2 cellular contexts compared by ENCODE assay signal in the genomic region with DNA sequence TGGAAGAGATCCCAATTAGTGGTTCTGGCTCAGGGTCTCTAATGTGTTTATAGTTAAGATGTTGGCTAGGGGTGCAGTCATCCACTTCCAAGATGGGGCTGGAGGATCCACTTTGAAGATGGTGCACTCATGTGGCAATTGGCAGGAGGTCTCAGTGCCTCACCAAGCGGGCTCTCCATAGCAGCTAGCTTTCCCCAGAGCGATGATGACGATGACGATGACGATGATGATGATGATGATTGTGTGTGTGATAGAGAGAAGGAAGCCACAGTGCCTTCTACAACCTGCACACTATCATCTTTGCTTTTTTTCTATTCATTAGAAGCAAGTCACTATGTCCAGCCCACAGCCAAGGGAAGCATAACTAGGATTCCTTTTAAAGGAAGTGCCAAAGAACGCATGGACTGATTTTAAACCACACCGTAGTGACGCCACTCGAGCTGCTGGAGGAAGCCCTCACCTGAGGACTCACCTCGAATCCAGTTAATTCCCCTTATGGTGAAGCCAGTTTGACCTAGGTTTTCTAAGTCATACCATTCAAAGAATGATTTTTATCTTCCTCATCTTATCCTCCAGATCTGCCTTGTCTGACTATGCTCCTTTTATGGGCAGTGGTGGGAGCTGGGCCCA.
TF ChIP-seq lines count a peak whose summit lies in the region.

No MANE protein-coding gene starts in this region.

TF ChIP-seq in IMR-90, 13 proteins besides CTCF, POLR2A, EP300 and RAD21:
- TF ChIP-seq SMC3 (IDR thresholded peaks at IDR 0.05; ENCODE audit: low read depth, low read length) (no peak), MXI1 (IDR thresholded peaks at IDR 0.05; ENCODE audit: borderline replicate concordance, low read depth, low read length) (no peak), RFX5 (IDR thresholded peaks at IDR 0.05; ENCODE audit: low read depth, low read length) (no peak), FOS (IDR thresholded peaks at IDR 0.05; ENCODE audit: low read depth, low read length) (no peak), CEBPB (IDR thresholded peaks at IDR 0.05; ENCODE audit: low read depth, low read length) (no peak), CHD1 (IDR thresholded peaks at IDR 0.05; ENCODE audit: low read depth, low read length) (no peak), BHLHE40 (IDR thresholded peaks at IDR 0.05; ENCODE audit: low read depth, low read length) (no peak), MAZ (IDR thresholded peaks at IDR 0.05; ENCODE audit: borderline replicate concordance, low read depth, low read length) (no peak), RCOR1 (IDR thresholded peaks at IDR 0.05; ENCODE audit: insufficient replicate concordance, low read length) (no peak), MAFK (IDR thresholded peaks at IDR 0.05; ENCODE audit: low read depth, low read length) (no peak), NFE2L2 (IDR thresholded peaks at IDR 0.05; ENCODE audit: low read depth, low read length) (no peak)
- TF ChIP-seq, protein P1, sequence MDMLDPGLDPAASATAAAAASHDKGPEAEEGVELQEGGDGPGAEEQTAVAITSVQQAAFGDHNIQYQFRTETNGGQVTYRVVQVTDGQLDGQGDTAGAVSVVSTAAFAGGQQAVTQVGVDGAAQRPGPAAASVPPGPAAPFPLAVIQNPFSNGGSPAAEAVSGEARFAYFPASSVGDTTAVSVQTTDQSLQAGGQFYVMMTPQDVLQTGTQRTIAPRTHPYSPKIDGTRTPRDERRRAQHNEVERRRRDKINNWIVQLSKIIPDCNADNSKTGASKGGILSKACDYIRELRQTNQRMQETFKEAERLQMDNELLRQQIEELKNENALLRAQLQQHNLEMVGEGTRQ (IDR thresholded peaks at IDR 0.05; ENCODE audit: low read depth, low read length): no peak
- TF ChIP-seq, protein P2, sequence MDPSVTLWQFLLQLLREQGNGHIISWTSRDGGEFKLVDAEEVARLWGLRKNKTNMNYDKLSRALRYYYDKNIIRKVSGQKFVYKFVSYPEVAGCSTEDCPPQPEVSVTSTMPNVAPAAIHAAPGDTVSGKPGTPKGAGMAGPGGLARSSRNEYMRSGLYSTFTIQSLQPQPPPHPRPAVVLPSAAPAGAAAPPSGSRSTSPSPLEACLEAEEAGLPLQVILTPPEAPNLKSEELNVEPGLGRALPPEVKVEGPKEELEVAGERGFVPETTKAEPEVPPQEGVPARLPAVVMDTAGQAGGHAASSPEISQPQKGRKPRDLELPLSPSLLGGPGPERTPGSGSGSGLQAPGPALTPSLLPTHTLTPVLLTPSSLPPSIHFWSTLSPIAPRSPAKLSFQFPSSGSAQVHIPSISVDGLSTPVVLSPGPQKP (IDR thresholded peaks at IDR 0.05; ENCODE audit: borderline replicate concordance, low read depth, low read length): no peak
TF ChIP-seq in IMR-90: peak in this region for 0.

TF ChIP-seq in K562, 482 proteins besides CTCF, POLR2A, EP300 and RAD21:
- TF ChIP-seq TEAD4 (IDR thresholded peaks at IDR 0.05; ENCODE audit: low read length): no peak
- no peak for TF ChIP-seq TEAD4 (CRISPR knock-in tag; IDR thresholded peaks at IDR 0.05; ENCODE audit: borderline replicate concordance)
- no peak for TF ChIP-seq ZNF274 (IDR thresholded peaks at IDR 0.05; ENCODE audit: borderline replicate concordance, low read depth, low read length)
- TF ChIP-seq MAZ (CRISPR knock-in tag; conservative IDR thresholded peaks at IDR 0.05 in 1 of 2, IDR thresholded peaks at IDR 0.05 in 1 of 2): no peak
- TF ChIP-seq BACH1 (tag; IDR thresholded peaks at IDR 0.05): no peak
- no peak for TF ChIP-seq ELF2 (CRISPR knock-in tag; IDR thresholded peaks at IDR 0.05)
- TF ChIP-seq ILF3 (IDR thresholded peaks at IDR 0.05; ENCODE audit: borderline replicate concordance): no peak
- TF ChIP-seq, protein P3, sequence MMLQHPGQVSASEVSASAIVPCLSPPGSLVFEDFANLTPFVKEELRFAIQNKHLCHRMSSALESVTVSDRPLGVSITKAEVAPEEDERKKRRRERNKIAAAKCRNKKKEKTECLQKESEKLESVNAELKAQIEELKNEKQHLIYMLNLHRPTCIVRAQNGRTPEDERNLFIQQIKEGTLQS (IDR thresholded peaks at IDR 0.05): 0 out of 2 replicates have a peak, but pooled peaks have one; percentile 20
- TF ChIP-seq, protein P3 (CRISPR knock-in tag; conservative IDR thresholded peaks at IDR 0.05): no peak
- TF ChIP-seq SRF (CRISPR knock-in tag; IDR thresholded peaks at IDR 0.05): peak in 1 of 2 experiments; percentile 69; a peak in 2 of 4 replicates
- no peak for TF ChIP-seq STAT5B (CRISPR knock-in tag; IDR thresholded peaks at IDR 0.05)
- TF ChIP-seq ZNF324 (CRISPR knock-in tag; IDR thresholded peaks at IDR 0.05): no peak
- no peak for TF ChIP-seq ESRRB (CRISPR knock-in tag; IDR thresholded peaks at IDR 0.05; ENCODE audit: borderline replicate concordance)
- no peak for TF ChIP-seq ZNF253 (CRISPR knock-in tag; conservative IDR thresholded peaks at IDR 0.05)
- no peak for TF ChIP-seq ATF1 (CRISPR knock-in tag; IDR thresholded peaks at IDR 0.05)
- 0 out of 2 replicates have a peak, but pooled peaks have one; percentile 3 for TF ChIP-seq ATF1 (tag; IDR thresholded peaks at IDR 0.05)
